28 cellular contexts compared by ENCODE assay signal in the genomic region with DNA sequence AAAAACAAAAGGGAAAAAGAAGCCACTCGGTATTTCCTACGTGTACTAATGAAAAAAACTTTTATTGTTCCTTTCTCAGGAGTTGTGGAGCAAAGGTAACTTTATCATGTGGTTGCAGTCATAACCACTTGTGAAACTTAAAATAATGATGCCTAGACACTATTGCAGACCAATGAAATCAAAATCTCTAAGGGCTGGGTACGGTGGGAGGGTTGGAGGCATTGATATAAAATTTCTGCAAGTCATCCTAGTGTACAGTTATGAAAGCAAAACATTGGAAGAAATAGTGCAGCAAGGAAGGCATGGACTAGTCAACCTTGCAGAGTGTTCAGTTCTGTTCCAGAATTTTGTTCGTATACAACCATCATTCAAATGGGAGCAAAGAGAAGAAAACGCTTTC.
"Had no signal": no experiment of that assay in that cellular context is flagged by ENCODE, and none has a peak within 500 bp of the region (broad histone marks: within the 10 kb centered on the region; RNA-seq: fewer than 3 reads in every experiment).

No MANE protein-coding gene starts in this region.

- DNase-seq: activated CD4-positive, alpha-beta T cell treated with anti-CD3 and anti-CD28 coated beads for 36 hours; activated CD4-positive, alpha-beta T cell treated with anti-CD3 and anti-CD28 coated beads, Interleukin-2, amount 10 ng/mL, durations not matched to agents 7 days and 5 days; activated CD4-positive, alpha-beta T cell treated with anti-CD3 and anti-CD28 coated beads, Interleukin-2, amount 50 U/mL, for 48 hours; activated CD8-positive, alpha-beta T cell treated with anti-CD3 and anti-CD28 coated beads, Interleukin-2, amount 10 ng/mL, durations not matched to agents 7 days and 5 days; activated gamma-delta T cell treated with Interleukin-2 at 50 U/mL for 16 hours; activated naive CD4-positive, alpha-beta T cell treated with anti-CD3 and anti-CD28 coated beads, Interleukin-2, amount 10 ng/mL, durations not matched to agents 7 days and 5 days; activated naive CD8-positive, alpha-beta T cell treated with anti-CD3 and anti-CD28 coated beads, Interleukin-2, amount 50 U/mL, for 24 hours; activated T-cell treated with anti-CD3 and anti-CD28 coated beads, Interleukin-2, amount 50 U/mL, for 24 hours; anterior cingulate cortex; caudate nucleus; cerebellar nuclear complex; Karpas-422; NCI-H1048; NCI-H1105 treated with DMSO at 0.1 percent for 48 hours; NCI-H1436; NCI-H1694; NCI-H1930; NCI-H2081 treated with DMSO at 0.1 percent for 48 hours; NCI-H345; NCI-H510A; NCI-H526; NCI-H748 treated with DMSO at 0.1 percent for 48 hours; NK-92 treated with Interleukin-12 subunit alpha and Interleukin-12 subunit beta, amount 100 ng/mL, for 24 hours; Right ventricle myocardium superior; SJCRH30 had no signal

- H3K4me3 ChIP-seq: SJCRH30, SK-N-MC had no signal

- H3K36me3 ChIP-seq: SJCRH30 had no signal

- ATAC-seq: activated CD4-positive, alpha-beta T cell treated with anti-CD3 and anti-CD28 coated beads for 36 hours; activated CD4-positive, CD25-positive, alpha-beta regulatory T cell treated with anti-CD3 and anti-CD28 coated beads, Interleukin-2, amount 50 U/mL, for 24 hours; activated CD8-positive, alpha-beta T cell treated with anti-CD3 and anti-CD28 coated beads, Interleukin-2, amount 10 ng/mL, durations not matched to agents 7 days and 5 days; activated naive CD8-positive, alpha-beta T cell treated with anti-CD3 and anti-CD28 coated beads, Interleukin-2, amount 50 U/mL, for 24 hours; WTC11 had no signal

- H3K9me3 ChIP-seq: SJCRH30 had no signal

- H3K27ac ChIP-seq: SJCRH30, SK-N-MC had no signal
